ENCODE assay signal across 8 cellular contexts in the genomic region with DNA sequence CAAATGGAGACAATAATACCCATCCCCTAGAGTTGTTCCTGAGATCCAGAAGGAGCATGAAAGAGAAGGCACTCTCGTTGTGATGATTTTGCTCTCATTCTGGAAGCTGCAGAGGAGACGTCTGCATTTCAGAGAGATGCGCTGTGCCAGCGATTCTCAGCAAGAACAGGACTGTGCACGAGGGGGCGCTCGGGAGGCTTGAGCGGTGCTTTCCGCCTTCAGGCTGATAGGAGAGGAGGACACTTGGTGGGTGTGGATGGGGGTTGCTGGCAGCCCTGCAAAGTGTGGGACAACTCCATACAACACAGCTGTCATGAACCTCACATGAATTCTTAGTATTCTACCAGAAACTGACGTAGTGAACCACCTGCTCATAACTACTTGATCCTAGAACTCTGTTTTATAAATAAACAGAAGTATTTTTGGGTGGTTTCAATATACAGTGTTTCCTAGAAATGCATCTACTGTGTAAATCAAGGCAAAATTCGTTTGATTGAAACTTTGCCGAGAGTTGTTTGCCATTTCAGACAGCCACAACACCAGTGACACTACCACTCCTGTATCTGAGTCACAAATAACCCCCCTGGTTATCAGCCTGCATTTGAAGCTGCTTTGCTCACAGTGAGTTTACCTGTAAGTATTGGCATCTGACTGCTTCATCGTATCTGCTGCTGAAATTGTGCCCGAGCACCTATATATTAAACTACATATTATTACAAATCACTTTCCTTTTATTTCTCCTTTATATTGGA. TPM values are rescaled to one million over a fixed set of nuclear protein-coding genes. Genes with fewer than 3 reads are reported as not detected.
DNase-seq lines count a peak whose midpoint lies in the region; ATAC-seq and TF ChIP-seq lines count a peak whose summit lies in the region.

No MANE protein-coding gene starts in this region.

- H3K36me3 Mint-ChIP-seq in activated CD8-positive, alpha-beta memory T cell treated with anti-CD3 and anti-CD28 coated beads, Interleukin-2, amount 10 ng/mL, durations not matched to agents 7 days and 5 days = no peaks in the 10 kb centered on the region
- no peaks in the 10 kb centered on the region for H3K36me3 Mint-ChIP-seq in endothelial cell (ENCODE audit: low read depth, unreplicated experiment)

- DNase-seq in AG10803 (ENCODE audit: low read depth) (peak; percentile 40), NOMO-1 (lab: John Stamatoyannopoulos, UW; ENCODE audit: unreplicated experiment in 2 of 2) (peak; percentile 77 to 88), endothelial cell (ENCODE audit: low spot score) (peak; percentile 93), mucosa of descending colon (peak; percentile 62 to 78 (median 75))
- peak; percentile 88 for DNase-seq in activated CD8-positive, alpha-beta memory T cell treated with anti-CD3 and anti-CD28 coated beads, Interleukin-2, amount 10 ng/mL, durations not matched to agents 7 days and 5 days
- peak; percentile 41 to 48 for DNase-seq in stimulated activated CD8-positive, alpha-beta memory T cell treated with anti-CD3 and anti-CD28 coated beads, Interleukin-4, amount 100 ng/mL, for 4 hours (ENCODE audit: low read depth in 2 of 2, low spot score in 1 of 2)

- H3K4me3 Mint-ChIP-seq in activated CD8-positive, alpha-beta memory T cell treated with anti-CD3 and anti-CD28 coated beads, Interleukin-2, amount 10 ng/mL, durations not matched to agents 7 days and 5 days = no peak overlapping the region
- no peak overlapping the region for H3K4me3 Mint-ChIP-seq in endothelial cell (ENCODE audit: unreplicated experiment)

- TF ChIP-seq CTCF in AG10803 (conservative IDR thresholded peaks at IDR 0.05; ENCODE audit: low read length) (peak; percentile 81), endothelial cell (IDR thresholded peaks at IDR 0.05; ENCODE audit: unreplicated experiment) (peak; percentile 76), mucosa of descending colon (IDR thresholded peaks at IDR 0.05) (peak; percentile 37)

- H3K4me1 Mint-ChIP-seq in activated CD8-positive, alpha-beta memory T cell treated with anti-CD3 and anti-CD28 coated beads, Interleukin-2, amount 10 ng/mL, durations not matched to agents 7 days and 5 days = peaks cover 14% of the 10 kb centered on the region
- H3K4me1 Mint-ChIP-seq in endothelial cell (ENCODE audit: unreplicated experiment) = peaks cover 12% of the 10 kb centered on the region

- no peaks in the 10 kb centered on the region for H3K36me3 ChIP-seq in mucosa of descending colon (ENCODE audit: low read depth)

- H3K9me3 Mint-ChIP-seq in activated CD8-positive, alpha-beta memory T cell treated with anti-CD3 and anti-CD28 coated beads, Interleukin-2, amount 10 ng/mL, durations not matched to agents 7 days and 5 days (ENCODE audit: low read depth) = no peaks in the 10 kb centered on the region
- no peaks in the 10 kb centered on the region for H3K9me3 Mint-ChIP-seq in endothelial cell (ENCODE audit: unreplicated experiment)

- no peaks in the 10 kb centered on the region for H3K4me1 ChIP-seq in mucosa of descending colon (ENCODE audit: low read depth)

- H3K27ac Mint-ChIP-seq in activated CD8-positive, alpha-beta memory T cell treated with anti-CD3 and anti-CD28 coated beads, Interleukin-2, amount 10 ng/mL, durations not matched to agents 7 days and 5 days = no peak overlapping the region
- no peak overlapping the region for H3K27ac Mint-ChIP-seq in endothelial cell (ENCODE audit: unreplicated experiment)

- H3K9me3 ChIP-seq in mucosa of descending colon = no peaks in the 10 kb centered on the region

- ATAC-seq in GM19035 (IDR thresholded peaks at IDR 0.05; ENCODE audit: unreplicated experiment) = peak; percentile 96
- peak; percentile 77 for ATAC-seq in HG03521 (IDR thresholded peaks at IDR 0.05; ENCODE audit: unreplicated experiment)
- peak; percentile 91 for ATAC-seq in activated CD8-positive, alpha-beta memory T cell treated with anti-CD3 and anti-CD28 coated beads, Interleukin-2, amount 10 ng/mL, durations not matched to agents 7 days and 5 days
- peak; percentile 70 for ATAC-seq in mucosa of descending colon

- H3K4me3 ChIP-seq in AG10803 (ENCODE audit: low read length) (no peak overlapping the region), mucosa of descending colon (no peak overlapping the region)

- CTCF ChIA-PET in activated CD8-positive, alpha-beta memory T cell treated with anti-CD3 and anti-CD28 coated beads, Interleukin-2, amount 10 ng/mL, durations not matched to agents 7 days and 5 days (lab: Charles Lee) = interaction anchor here (0.6 to 6.6 kb wide), 15 partner anchors 9 to 217 kb away, joined by 3 to 48 read pairs (median 3); no protein-coding TSS in a partner anchor

- intact Hi-C loops in mucosa of descending colon (cut with DNase I, micrococcal nuclease) = loop anchor here (5.0 to 10.0 kb wide), 2 partner anchors 96 to 183 kb away; no protein-coding TSS in a partner anchor

- H3K27me3 Mint-ChIP-seq in activated CD8-positive, alpha-beta memory T cell treated with anti-CD3 and anti-CD28 coated beads, Interleukin-2, amount 10 ng/mL, durations not matched to agents 7 days and 5 days = peaks cover 61% of the 10 kb centered on the region
- H3K27me3 Mint-ChIP-seq in endothelial cell (ENCODE audit: unreplicated experiment) = no peaks in the 10 kb centered on the region

RNA-seq across cellular contexts. Expression of gene SPSB4, which starts 39.5 kb away (rescaled TPM):
- total RNA-seq in activated CD8-positive, alpha-beta memory T cell treated with anti-CD3 and anti-CD28 coated beads, Interleukin-2, amount 10 ng/mL, durations not matched to agents 7 days and 5 days = under 1 TPM in 1 of 2 experiments, not detected in 1; 0.28 TPM
- 1.2 TPM for total RNA-seq in endothelial cell (ENCODE audit: unreplicated experiment)
- total RNA-seq in mucosa of descending colon = under 1 TPM; 0.10 to 0.85 (median 0.17) TPM

Comparison
In these comparisons a context has a peak if more than half of its experiments do, and no peak if none do; other contexts are left out.
1. DNase-seq: peak in every context shown above with its lines; median percentile 93 in endothelial cell; 88 in activated CD8-positive, alpha-beta memory T cell treated with anti-CD3 and anti-CD28 coated beads, Interleukin-2, amount 10 ng/mL, durations not matched to agents 7 days and 5 days; 82 in NOMO-1; 75 in mucosa of descending colon; 44 in stimulated activated CD8-positive, alpha-beta memory T cell treated with anti-CD3 and anti-CD28 coated beads, Interleukin-4, amount 100 ng/mL, for 4 hours; 40 in AG10803.